8 cellular contexts compared by ENCODE assay signal in the genomic region with DNA sequence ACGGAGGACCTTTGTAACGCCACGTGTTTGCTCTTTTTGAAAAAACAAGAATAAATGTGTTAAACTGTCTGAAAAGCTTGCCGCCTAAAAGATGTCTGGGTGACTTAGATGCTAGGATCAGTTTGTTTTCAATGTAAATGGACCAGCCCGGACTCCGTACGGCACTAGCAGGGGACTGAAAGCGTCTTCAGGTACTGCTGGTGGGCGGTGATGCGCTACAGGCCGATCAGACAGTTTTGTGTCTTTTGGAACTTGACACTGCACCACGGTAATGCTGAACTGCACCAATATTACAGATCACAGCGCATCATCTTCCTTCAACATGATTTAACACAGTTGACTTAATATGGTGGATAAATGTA. TPM values are rescaled to one million over a fixed set of nuclear protein-coding genes. Genes with fewer than 3 reads are reported as not detected.
DNase-seq lines count a peak whose midpoint lies in the region.

No MANE protein-coding gene starts in this region.

- H2AFZ ChIP-seq in trophoblast cell (ENCODE audit: insufficient read depth, low read length, poor library complexity) = peak overlapping the region; percentile 75

- peak overlapping the region; percentile 95 for H4K12ac ChIP-seq in trophoblast cell (ENCODE audit: low read depth, low read length)

- H3K9ac ChIP-seq in trophoblast cell (ENCODE audit: low read length) = peak overlapping the region; percentile 99

- no peak overlapping the region for H3K27ac ChIP-seq in trophoblast cell (ENCODE audit: low read depth, low read length)

- peak overlapping the region; percentile 94 for H3K4me3 ChIP-seq in trophoblast cell (ENCODE audit: low read depth, low read length)

- no CpG with 5 or more reads among the region's 13 CpGs for WGBS in trophoblast cell (ENCODE audit: extremely low coverage, insufficient coverage, insufficient read length)

- H3K79me2 ChIP-seq in trophoblast cell (ENCODE audit: control insufficient read depth, insufficient read depth, low read length, poor library complexity) = peaks cover 10% of the 10 kb centered on the region

- peaks cover 0 to 3% of the 10 kb centered on the region in 2 experiments for H3K36me3 ChIP-seq in trophoblast cell (ENCODE audit: control insufficient read depth in 1 of 2, insufficient read depth in 2 of 2, low read length in 2 of 2)

- peak overlapping the region; percentile 96 for H2AK5ac ChIP-seq in trophoblast cell (ENCODE audit: low read length)

- intact Hi-C loops in head of caudate nucleus (cut with DNase I) = no loop called here

- H3K4me2 ChIP-seq in trophoblast cell (ENCODE audit: low read length) = peak overlapping the region; percentile 90

- no peak overlapping the region for H2BK12ac ChIP-seq in trophoblast cell (ENCODE audit: low read length)

- H3K23ac ChIP-seq in trophoblast cell (ENCODE audit: low read length) = no peak overlapping the region

- no peaks in the 10 kb centered on the region for H3K9me3 ChIP-seq in trophoblast cell (ENCODE audit: insufficient read depth, low read depth, low read length)

- H3K4me1 ChIP-seq in trophoblast cell (ENCODE audit: control insufficient read depth in 1 of 2, insufficient read depth in 2 of 2, low read length in 2 of 2) = peaks cover 2 to 4% of the 10 kb centered on the region in 2 experiments

- H4K91ac ChIP-seq in trophoblast cell (ENCODE audit: low read depth, low read length) = peak overlapping the region; percentile 84

- DNase-seq in activated gamma-delta T cell treated with Interleukin-2 at 50 U/mL for 16 hours (peak; percentile 16), activated gamma-delta T cell (lab: John Stamatoyannopoulos, UW) (no peak), NCI-H1092 treated with DMSO at 0.1 percent for 48 hours (lab: John Stamatoyannopoulos, UW) (peak; percentile 39), head of caudate nucleus (peak in 32 of 42 donors; percentile 28 to 77 (median 56)), trophoblast cell (peak in 1 of 2 donors; percentile 33), EL (no peak), H4 (ENCODE audit: low spot score) (no peak)
- peak; percentile 12 for DNase-seq in activated gamma-delta T cell treated with anti-CD3 and anti-CD28 coated beads, Interleukin-2, amount 50 U/mL, for 16 hours (ENCODE audit: low read depth)

- no peaks in the 10 kb centered on the region for H3K27me3 ChIP-seq in trophoblast cell (ENCODE audit: insufficient read depth, low read length)

- H3K4ac ChIP-seq in trophoblast cell (ENCODE audit: low read depth, low read length) = peak overlapping the region; percentile 46

- peak overlapping the region; percentile 94 for H4K8ac ChIP-seq in trophoblast cell (ENCODE audit: low read depth, low read length)

- peak overlapping the region; percentile 25 for H2BK5ac ChIP-seq in trophoblast cell (ENCODE audit: low read depth, low read length, poor library complexity)

- H3K79me1 ChIP-seq in trophoblast cell (ENCODE audit: low read length) = peaks cover 11% of the 10 kb centered on the region

- H3K14ac ChIP-seq in trophoblast cell (ENCODE audit: low read length) = peak overlapping the region; percentile 87

- H2BK120ac ChIP-seq in trophoblast cell (ENCODE audit: insufficient read depth, low read length, poor library complexity) = peak overlapping the region; percentile 76

- H3K18ac ChIP-seq in trophoblast cell (ENCODE audit: low read length) = peak overlapping the region; percentile 55

RNA-seq across cellular contexts. Expression of a gene that starts 0.7 kb away (rescaled TPM):
- 57.3 and 58.4 TPM in 2 replicates for polyA plus RNA-seq in trophoblast cell (2013)
- total RNA-seq in H4 (2014; rRNA removed; shearing (Covaris generic)) = 56.3 and 77.9 TPM in 2 replicates

RNA-seq across cellular contexts. Expression of a gene that starts 27.5 kb away (rescaled TPM):
- 17.6 and 19.2 TPM in 2 replicates for polyA plus RNA-seq in trophoblast cell (2013)
- total RNA-seq in H4 (2014; rRNA removed; shearing (Covaris generic)) = 39.7 and 44.7 TPM in 2 replicates

RNA-seq across cellular contexts. Expression of a gene that starts 27.6 kb away (rescaled TPM):
- polyA plus RNA-seq in trophoblast cell (2013) = 0.07 and 0.10 TPM in 2 replicates
- total RNA-seq in H4 (2014; rRNA removed; shearing (Covaris generic)) = 0.29 TPM in 1 of 2 replicates, not detected in the other

Comparison
In these comparisons a context has a peak if more than half of its experiments do, and no peak if none do; other contexts are left out.
1. DNase-seq: peak in activated gamma-delta T cell treated with Interleukin-2 at 50 U/mL for 16 hours (single experiment), NCI-H1092 treated with DMSO at 0.1 percent for 48 hours (single experiment), activated gamma-delta T cell treated with anti-CD3 and anti-CD28 coated beads, Interleukin-2, amount 50 U/mL, for 16 hours (single experiment) and head of caudate nucleus (32 of 42); none in activated gamma-delta T cell (single experiment), EL (single experiment) and H4 (single experiment).